In the genomic region with DNA sequence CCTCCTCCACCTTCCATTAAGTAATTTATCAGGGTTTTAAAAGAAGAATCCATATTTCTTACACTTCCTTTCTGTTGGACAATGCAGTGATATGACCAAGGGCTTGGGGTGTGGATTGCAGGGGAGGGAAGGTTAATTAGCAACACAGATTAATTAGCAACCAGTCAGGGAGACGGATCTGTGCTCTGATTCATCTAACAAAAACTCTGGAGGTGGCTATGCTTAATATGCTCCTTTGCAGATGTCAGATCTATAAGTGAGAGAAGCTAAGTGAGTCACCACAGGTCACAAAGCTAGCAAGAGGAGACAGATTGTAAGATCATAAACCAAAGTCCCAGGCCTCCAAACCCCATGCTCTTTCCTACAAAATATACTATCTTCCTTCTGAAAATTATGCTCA, we compare ENCODE assay signal across 1 cellular context.
TF ChIP-seq lines count a peak whose summit lies in the region.

No MANE protein-coding gene starts in this region.

TF ChIP-seq in GM23338, 12 proteins besides CTCF, POLR2A, EP300 and RAD21 (continued from another document):
- TF ChIP-seq, protein P1, sequence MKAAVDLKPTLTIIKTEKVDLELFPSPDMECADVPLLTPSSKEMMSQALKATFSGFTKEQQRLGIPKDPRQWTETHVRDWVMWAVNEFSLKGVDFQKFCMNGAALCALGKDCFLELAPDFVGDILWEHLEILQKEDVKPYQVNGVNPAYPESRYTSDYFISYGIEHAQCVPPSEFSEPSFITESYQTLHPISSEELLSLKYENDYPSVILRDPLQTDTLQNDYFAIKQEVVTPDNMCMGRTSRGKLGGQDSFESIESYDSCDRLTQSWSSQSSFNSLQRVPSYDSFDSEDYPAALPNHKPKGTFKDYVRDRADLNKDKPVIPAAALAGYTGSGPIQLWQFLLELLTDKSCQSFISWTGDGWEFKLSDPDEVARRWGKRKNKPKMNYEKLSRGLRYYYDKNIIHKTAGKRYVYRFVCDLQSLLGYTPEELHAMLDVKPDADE (IDR thresholded peaks at IDR 0.05): no peak
- TF ChIP-seq EZH2 (IDR thresholded peaks at IDR 0.05; ENCODE audit: low read depth, unreplicated experiment): no peak
- no peak for TF ChIP-seq STAT1 (IDR thresholded peaks at IDR 0.05; ENCODE audit: unreplicated experiment)
- TF ChIP-seq EZH2phosphoT487 (IDR thresholded peaks at IDR 0.05; ENCODE audit: unreplicated experiment): no peak
- no peak for TF ChIP-seq ZNF462 (CRISPR knock-in tag; IDR thresholded peaks at IDR 0.05)
